8 cellular contexts compared by ENCODE assay signal in the genomic region with DNA sequence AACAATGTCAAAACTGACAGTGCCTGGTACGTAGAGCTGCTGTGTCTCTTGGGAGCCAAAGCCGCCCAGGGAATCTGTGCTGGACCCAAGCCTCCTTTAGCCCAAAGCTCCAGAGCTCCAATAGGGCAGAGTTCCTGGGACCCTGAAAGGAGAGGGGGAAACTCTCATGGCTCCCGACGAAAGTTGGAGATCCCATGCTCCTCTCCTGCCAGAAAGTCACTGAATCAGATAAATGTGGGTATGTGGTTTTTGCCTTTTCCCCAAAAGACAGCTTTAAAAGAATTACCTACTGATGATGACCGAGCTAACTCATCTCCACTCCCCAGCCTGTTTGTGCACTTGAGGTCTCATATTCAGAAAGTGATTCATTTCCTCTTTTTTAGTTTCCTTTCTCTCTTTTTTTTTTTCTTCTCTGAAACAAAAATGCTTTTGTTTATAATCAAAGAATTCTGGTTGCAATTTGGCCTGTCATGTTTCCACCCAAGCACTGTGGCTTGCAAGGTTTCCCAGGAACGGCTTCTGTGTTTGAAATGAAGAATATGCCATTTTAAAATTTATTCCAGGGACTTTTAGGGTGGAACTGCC. TPM values are rescaled to one million over a fixed set of nuclear protein-coding genes. Genes with fewer than 3 reads are reported as not detected.
A peak's percentile ranks its signal among the peaks of the same experiment; 100 is the strongest.
DNase-seq lines count a peak whose midpoint lies in the region; ATAC-seq and TF ChIP-seq lines count a peak whose summit lies in the region.

No MANE protein-coding gene starts in this region.

- 18% methylated on average over 6 of the region's 6 CpGs for WGBS in SK-N-SH (ENCODE audit: low lambda C conversion rate)

- TF ChIP-seq EP300 in SK-N-SH (IDR thresholded peaks at IDR 0.05; ENCODE audit: borderline replicate concordance in 1 of 2, low read depth in 1 of 2, low read length in 1 of 2) = peak; percentile 34 to 77; a peak in 2 of 4 replicates

- H4K20me1 ChIP-seq in SK-N-SH (ENCODE audit: insufficient read depth) = no peaks in the 10 kb centered on the region

- H3K27ac ChIP-seq in SK-N-SH (ENCODE audit: low read depth in 2 of 2, low read length in 1 of 2) = peak overlapping the region; percentile 77 to 100

- no peaks in the 10 kb centered on the region for H3K9me2 ChIP-seq in SK-N-SH

- peak overlapping the region; percentile 81 for H2AFZ ChIP-seq in SK-N-SH (ENCODE audit: low read depth)

- H3F3A ChIP-seq in SK-N-SH (replicated peaks; ENCODE audit: insufficient read depth) = peaks cover 32% of the 10 kb centered on the region

- peak; percentile 88 for ATAC-seq in GM18909 (IDR thresholded peaks at IDR 0.05; ENCODE audit: poor library complexity, unreplicated experiment)
- ATAC-seq in HG03095 (IDR thresholded peaks at IDR 0.05; ENCODE audit: unreplicated experiment) = peak; percentile 90

- CTCF ChIA-PET in SK-N-SH (lab: Yijun Ruan, JAX) = no interaction called here

- TF ChIP-seq CTCF in SK-N-SH (IDR thresholded peaks at IDR 0.05) = no peak

- no peaks in the 10 kb centered on the region for H3K9me3 ChIP-seq in SK-N-SH

- peak overlapping the region; percentile 83 for H3K4me2 ChIP-seq in SK-N-SH

- DNase-seq in AG08396 (ENCODE audit: low spot score) = peak; percentile 44
- DNase-seq in SK-N-SH = no peak
- peak; percentile 87 for DNase-seq in fibroblast of peridontal ligament (ENCODE audit: extremely low read depth)
- no peak for DNase-seq in central memory CD4-positive, alpha-beta T cell
- no peak for DNase-seq in NCI-H345 treated with DMSO at 0.1 percent for 48 hours (lab: John Stamatoyannopoulos, UW; ENCODE audit: unreplicated experiment)
- DNase-seq in HUDEP-2 (lab: John Stamatoyannopoulos, UW; ENCODE audit: unreplicated experiment in 76 of 76) = no peak

- H3K27me3 ChIP-seq in SK-N-SH (ENCODE audit: insufficient read depth) = no peaks in the 10 kb centered on the region

- no peak for TF ChIP-seq RAD21 in SK-N-SH (IDR thresholded peaks at IDR 0.05; ENCODE audit: low read length)

- H3K4me3 ChIP-seq in SK-N-SH (ENCODE audit: low read depth in 2 of 2, low read length in 1 of 2) = peak overlapping the region; percentile 29 to 48; a peak in 3 of 4 replicates

- peak overlapping the region; percentile 71 for H3K9ac ChIP-seq in SK-N-SH

- H3K36me3 ChIP-seq in SK-N-SH (replicated peaks in 1 of 2; ENCODE audit: control insufficient read depth in 1 of 2, insufficient read depth in 2 of 2, low read length in 1 of 2) = no peaks in the 10 kb centered on the region

- peaks cover 2 to 25% of the 10 kb centered on the region in 2 experiments; a peak in 3 of 4 replicates for H3K4me1 ChIP-seq in SK-N-SH (ENCODE audit: control insufficient read depth in 1 of 2, insufficient read depth in 2 of 2, low read depth in 1 of 2, low read length in 1 of 2)

- no peaks in the 10 kb centered on the region for H3K79me2 ChIP-seq in SK-N-SH (ENCODE audit: insufficient read depth)

- POLR2A ChIA-PET in SK-N-SH (lab: Yijun Ruan, JAX) = no interaction called here

TF ChIP-seq in SK-N-SH, 30 proteins besides CTCF, POLR2A, EP300 and RAD21 (continues in another document):
- 0 out of 2 replicates have a peak, but pooled peaks have one; percentile 64 for TF ChIP-seq FOXM1 (IDR thresholded peaks at IDR 0.05; ENCODE audit: low read depth)
- peak; percentile 58; the same call in 1 of the 2 replicates for TF ChIP-seq RXRA (IDR thresholded peaks at IDR 0.05; ENCODE audit: borderline replicate concordance, low read depth)
- no peak for TF ChIP-seq FOXJ3 (CRISPR knock-in tag; IDR thresholded peaks at IDR 0.05)
- no peak for TF ChIP-seq REST (IDR thresholded peaks at IDR 0.05; ENCODE audit: low read depth, low read length)
- TF ChIP-seq ELF1 (IDR thresholded peaks at IDR 0.05) = no peak
- no peak; the same call in 1 of the 2 replicates for TF ChIP-seq SMC3 (IDR thresholded peaks at IDR 0.05; ENCODE audit: low read depth, low read length)
- peak; percentile 76 for TF ChIP-seq NFIC (IDR thresholded peaks at IDR 0.05; ENCODE audit: borderline replicate concordance)
- no peak for TF ChIP-seq EZH2phosphoT487 (IDR thresholded peaks at IDR 0.05; ENCODE audit: borderline replicate concordance, low read depth)
- TF ChIP-seq CHD2 (IDR thresholded peaks at IDR 0.05; ENCODE audit: low read length, partially characterized antibody) = no peak
- no peak for TF ChIP-seq YY1 (IDR thresholded peaks at IDR 0.05; ENCODE audit: low read depth)
- TF ChIP-seq SIN3A (IDR thresholded peaks at IDR 0.05; ENCODE audit: borderline replicate concordance, low read depth, low read length) = no peak
- 0 out of 2 replicates have a peak, but pooled peaks have one; percentile 4 for TF ChIP-seq USF1 (IDR thresholded peaks at IDR 0.05; ENCODE audit: borderline replicate concordance, low read depth)
- peak; percentile 68; the same call in 1 of the 2 replicates for TF ChIP-seq TEAD4 (IDR thresholded peaks at IDR 0.05; ENCODE audit: borderline replicate concordance, insufficient read depth)
- peak; percentile 62 for TF ChIP-seq MAX (IDR thresholded peaks at IDR 0.05; ENCODE audit: low read depth)
- no peak for TF ChIP-seq GATA2 (CRISPR knock-in tag; IDR thresholded peaks at IDR 0.05)
- no peak for TF ChIP-seq GABPA (IDR thresholded peaks at IDR 0.05; ENCODE audit: low read depth)
- TF ChIP-seq MXI1 (IDR thresholded peaks at IDR 0.05; ENCODE audit: low read depth, low read length) = no peak
- TF ChIP-seq, protein P1, sequence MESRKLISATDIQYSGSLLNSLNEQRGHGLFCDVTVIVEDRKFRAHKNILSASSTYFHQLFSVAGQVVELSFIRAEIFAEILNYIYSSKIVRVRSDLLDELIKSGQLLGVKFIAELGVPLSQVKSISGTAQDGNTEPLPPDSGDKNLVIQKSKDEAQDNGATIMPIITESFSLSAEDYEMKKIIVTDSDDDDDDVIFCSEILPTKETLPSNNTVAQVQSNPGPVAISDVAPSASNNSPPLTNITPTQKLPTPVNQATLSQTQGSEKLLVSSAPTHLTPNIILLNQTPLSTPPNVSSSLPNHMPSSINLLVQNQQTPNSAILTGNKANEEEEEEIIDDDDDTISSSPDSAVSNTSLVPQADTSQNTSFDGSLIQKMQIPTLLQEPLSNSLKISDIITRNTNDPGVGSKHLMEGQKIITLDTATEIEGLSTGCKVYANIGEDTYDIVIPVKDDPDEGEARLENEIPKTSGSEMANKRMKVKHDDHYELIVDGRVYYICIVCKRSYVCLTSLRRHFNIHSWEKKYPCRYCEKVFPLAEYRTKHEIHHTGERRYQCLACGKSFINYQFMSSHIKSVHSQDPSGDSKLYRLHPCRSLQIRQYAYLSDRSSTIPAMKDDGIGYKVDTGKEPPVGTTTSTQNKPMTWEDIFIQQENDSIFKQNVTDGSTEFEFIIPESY (IDR thresholded peaks at IDR 0.05; ENCODE audit: borderline replicate concordance, low read depth) = 0 out of 2 replicates have a peak, but pooled peaks have one; percentile 48
- TF ChIP-seq RCOR1 (IDR thresholded peaks at IDR 0.05; ENCODE audit: low read length) = no peak
- TF ChIP-seq RFX5 (IDR thresholded peaks at IDR 0.05; ENCODE audit: low read length) = no peak
- no peak for TF ChIP-seq USF2 (IDR thresholded peaks at IDR 0.05; ENCODE audit: borderline replicate concordance, low read depth, low read length)

RNA-seq across cellular contexts. Expression of gene PMAIP1, which starts 14.1 kb away (rescaled TPM):
- polyA plus RNA-seq in SK-N-SH (2012; rRNA removed) = 74.5 and 76.9 TPM in 2 replicates
- 79.4 and 117 TPM in 2 replicates for polyA plus RNA-seq in SK-N-SH (2012; cell fraction: cytosol; rRNA removed)
- polyA plus RNA-seq in SK-N-SH (2012; cell fraction: nucleus; rRNA removed) = 37.4 and 69.3 TPM in 2 replicates

Comparison
In these comparisons a context has a peak if more than half of its experiments do, and no peak if none do; other contexts are left out.
1. DNase-seq: peak in AG08396 (single experiment) and fibroblast of peridontal ligament (single experiment); none in SK-N-SH (single experiment), central memory CD4-positive, alpha-beta T cell (single experiment), NCI-H345 treated with DMSO at 0.1 percent for 48 hours (single experiment) and HUDEP-2 (0 of 76).